1 cellular context compared by ENCODE assay signal in genomic region chr16:24539850-24540484, GRCh38.
TF ChIP-seq lines count a peak whose summit lies in the region.

No MANE protein-coding gene starts in this region.

TF ChIP-seq in HepG2, 621 proteins besides CTCF, POLR2A, EP300 and RAD21 (continued from another document and continues in another):
- TF ChIP-seq KAT2B (IDR thresholded peaks at IDR 0.05; ENCODE audit: borderline replicate concordance, low read depth, low read length): no peak
- peak; percentile 61; the same call in 1 of the 2 replicates for TF ChIP-seq ZSCAN20 (CRISPR knock-in tag; IDR thresholded peaks at IDR 0.05; ENCODE audit: borderline replicate concordance)
- 0 out of 2 replicates have a peak, but pooled peaks have one; percentile 41 for TF ChIP-seq ZNF317 (CRISPR knock-in tag; IDR thresholded peaks at IDR 0.05)
- TF ChIP-seq ZNF451 (CRISPR knock-in tag; IDR thresholded peaks at IDR 0.05): no peak
- TF ChIP-seq ZNF609 (CRISPR knock-in tag; IDR thresholded peaks at IDR 0.05; ENCODE audit: borderline replicate concordance): no peak; the same call in 1 of the 2 replicates
- no peak for TF ChIP-seq ZNF780A (CRISPR knock-in tag; IDR thresholded peaks at IDR 0.05)
- TF ChIP-seq ZNF616 (CRISPR knock-in tag; IDR thresholded peaks at IDR 0.05; ENCODE audit: low read depth): no peak
- no peak; the same call in 1 of the 2 replicates for TF ChIP-seq ZNF234 (CRISPR knock-in tag; conservative IDR thresholded peaks at IDR 0.05)
- peak; percentile 79 for TF ChIP-seq ZNF441 (CRISPR knock-in tag; IDR thresholded peaks at IDR 0.05; ENCODE audit: borderline replicate concordance)
- TF ChIP-seq HMGXB4 (CRISPR knock-in tag; IDR thresholded peaks at IDR 0.05; ENCODE audit: borderline replicate concordance in 1 of 2, low read depth in 1 of 2): peak in 1 of 2 experiments; percentile 48; a peak in 1 of 4 replicates
- 0 out of 2 replicates have a peak, but pooled peaks have one; percentile 6 for TF ChIP-seq NRL (CRISPR knock-in tag; IDR thresholded peaks at IDR 0.05; ENCODE audit: borderline replicate concordance)
- no peak; the same call in 1 of the 2 replicates for TF ChIP-seq MYC (CRISPR knock-in tag; IDR thresholded peaks at IDR 0.05; ENCODE audit: borderline replicate concordance)
- TF ChIP-seq ZNF143 (CRISPR knock-in tag; IDR thresholded peaks at IDR 0.05): no peak
- no peak for TF ChIP-seq E2F2 (CRISPR knock-in tag; IDR thresholded peaks at IDR 0.05; ENCODE audit: borderline replicate concordance)
- TF ChIP-seq YY1 (IDR thresholded peaks at IDR 0.05; ENCODE audit: insufficient read depth, insufficient replicate concordance, low read depth, low read length): no peak
- 0 out of 2 replicates have a peak, but pooled peaks have one; percentile 7 for TF ChIP-seq NR1H2 (CRISPR knock-in tag; IDR thresholded peaks at IDR 0.05; ENCODE audit: borderline replicate concordance, low read depth)
- peak; percentile 54 for TF ChIP-seq SAFB2 (CRISPR knock-in tag; IDR thresholded peaks at IDR 0.05; ENCODE audit: borderline replicate concordance, low read depth)
- TF ChIP-seq ZNF772 (CRISPR knock-in tag; IDR thresholded peaks at IDR 0.05): no peak
- no peak for TF ChIP-seq ZNF703 (CRISPR knock-in tag; IDR thresholded peaks at IDR 0.05; ENCODE audit: borderline replicate concordance)
- TF ChIP-seq ZNF142 (CRISPR knock-in tag; IDR thresholded peaks at IDR 0.05): no peak
- peak; percentile 87 for TF ChIP-seq ZNF530 (CRISPR knock-in tag; IDR thresholded peaks at IDR 0.05; ENCODE audit: low read depth)
- TF ChIP-seq KAT7 (CRISPR knock-in tag; IDR thresholded peaks at IDR 0.05; ENCODE audit: borderline replicate concordance): peak; percentile 15; the same call in 1 of the 2 replicates
- no peak for TF ChIP-seq RELA (CRISPR knock-in tag; IDR thresholded peaks at IDR 0.05)
- no peak for TF ChIP-seq ZNF556 (CRISPR knock-in tag; IDR thresholded peaks at IDR 0.05; ENCODE audit: borderline replicate concordance)
- TF ChIP-seq MEF2D (CRISPR knock-in tag; IDR thresholded peaks at IDR 0.05): no peak
- TF ChIP-seq ZBTB37 (CRISPR knock-in tag; IDR thresholded peaks at IDR 0.05): no peak
- TF ChIP-seq GPN1 (CRISPR knock-in tag; IDR thresholded peaks at IDR 0.05; ENCODE audit: borderline replicate concordance): no peak
- no peak for TF ChIP-seq TOPORS (CRISPR knock-in tag; IDR thresholded peaks at IDR 0.05)
- TF ChIP-seq ZBTB7A (CRISPR knock-in tag; IDR thresholded peaks at IDR 0.05): no peak
- peak; percentile 11; the same call in 1 of the 2 replicates for TF ChIP-seq NAIF1 (CRISPR knock-in tag; IDR thresholded peaks at IDR 0.05; ENCODE audit: borderline replicate concordance)
- TF ChIP-seq NR2F2 (IDR thresholded peaks at IDR 0.05; ENCODE audit: borderline replicate concordance, low read depth): no peak
- no peak for TF ChIP-seq ZNF460 (CRISPR knock-in tag; IDR thresholded peaks at IDR 0.05; ENCODE audit: borderline replicate concordance)
- peak; percentile 72; the same call in 1 of the 2 replicates for TF ChIP-seq ZNF547 (CRISPR knock-in tag; IDR thresholded peaks at IDR 0.05)
- TF ChIP-seq RFXAP (CRISPR knock-in tag; IDR thresholded peaks at IDR 0.05; ENCODE audit: borderline replicate concordance): no peak
- TF ChIP-seq FOXP1 (IDR thresholded peaks at IDR 0.05): no peak
- no peak for TF ChIP-seq FOXP1 (CRISPR knock-in tag; IDR thresholded peaks at IDR 0.05)
- TF ChIP-seq GPBP1L1 (CRISPR knock-in tag; IDR thresholded peaks at IDR 0.05): no peak
- no peak for TF ChIP-seq MLLT10 (CRISPR knock-in tag; IDR thresholded peaks at IDR 0.05)
- no peak for TF ChIP-seq SNAPC5 (CRISPR knock-in tag; IDR thresholded peaks at IDR 0.05; ENCODE audit: borderline replicate concordance)
- TF ChIP-seq MATR3 (CRISPR knock-in tag; IDR thresholded peaks at IDR 0.05): no peak
- TF ChIP-seq SP5 (CRISPR knock-in tag; IDR thresholded peaks at IDR 0.05; ENCODE audit: borderline replicate concordance, low read depth): no peak
- no peak for TF ChIP-seq FOXK2 (IDR thresholded peaks at IDR 0.05)
- no peak; the same call in 1 of the 2 replicates for TF ChIP-seq ZNF101 (CRISPR knock-in tag; IDR thresholded peaks at IDR 0.05; ENCODE audit: borderline replicate concordance, low read depth)
- no peak for TF ChIP-seq ZNF761 (CRISPR knock-in tag; conservative IDR thresholded peaks at IDR 0.05)
- no peak for TF ChIP-seq GMEB2 (CRISPR knock-in tag; IDR thresholded peaks at IDR 0.05; ENCODE audit: low read depth)
- peak; percentile 47; the same call in 1 of the 2 replicates for TF ChIP-seq ZFP82 (CRISPR knock-in tag; IDR thresholded peaks at IDR 0.05; ENCODE audit: borderline replicate concordance)
- TF ChIP-seq KLF11 (CRISPR knock-in tag; IDR thresholded peaks at IDR 0.05): no peak
- no peak for TF ChIP-seq NFIB (CRISPR knock-in tag; IDR thresholded peaks at IDR 0.05; ENCODE audit: borderline replicate concordance)
- TF ChIP-seq EED (CRISPR knock-in tag; IDR thresholded peaks at IDR 0.05): no peak
